Comparison of ENCODE assay signal across 8 cellular contexts in genomic region chr4:107718351-107718965, GRCh38. TPM values are rescaled to one million over a fixed set of nuclear protein-coding genes. Genes with fewer than 3 reads are reported as not detected.
DNase-seq lines count a peak whose midpoint lies in the region; ATAC-seq, FAIRE-seq and TF ChIP-seq lines count a peak whose summit lies in the region.

No MANE protein-coding gene starts in this region.

- no peaks in the 10 kb centered on the region for H3K27me3 ChIP-seq in ascending aorta

- no peaks in the 10 kb centered on the region for H3K9me3 Mint-ChIP-seq in T-cell

- no peak overlapping the region for H3K27ac Mint-ChIP-seq in T-cell

- H3K4me1 Mint-ChIP-seq in T-cell: peaks cover 33 to 43% (median 34%) of the 10 kb centered on the region in 3 donors

- DNase-seq in AG08395 (ENCODE audit: low spot score): peak; percentile 11
- DNase-seq in T-cell: no peak
- DNase-seq in kidney: no peak
- no peak for DNase-seq in iPS-NIHi11 (ENCODE audit: low spot score)
- no peak for DNase-seq in LoVo (ENCODE audit: low spot score)
- no peak for DNase-seq in ascending aorta (ENCODE audit: low spot score in 2 of 2)

- peaks cover 5 to 11% of the 10 kb centered on the region in 2 donors for H3K4me1 ChIP-seq in kidney (ENCODE audit: control insufficient read depth in 1 of 2, insufficient read depth in 1 of 2, low read depth in 1 of 2, low read length in 2 of 2)
- peaks cover 2 to 9% of the 10 kb centered on the region in 2 donors for H3K4me1 ChIP-seq in ascending aorta

- H3K9ac ChIP-seq in kidney (ENCODE audit: low read length in 2 of 2): no peak overlapping the region

- peak overlapping the region; percentile 90 to 95 (median 92) for H3K4me3 Mint-ChIP-seq in T-cell

- peak overlapping the region; percentile 66 to 85 for H3K4me3 ChIP-seq in kidney (ENCODE audit: low read length in 2 of 2)
- H3K4me3 ChIP-seq in ascending aorta: peak overlapping the region in 1 of 2 donors; percentile 85

- FAIRE-seq in kidney (lab: Jason Lieb, UNC): no peak

- peaks cover 13% of the 10 kb centered on the region for H3K36me3 Mint-ChIP-seq in T-cell

- H3K27me3 Mint-ChIP-seq in T-cell: no peaks in the 10 kb centered on the region

- H3K9me3 ChIP-seq in kidney (ENCODE audit: control insufficient read depth in 1 of 2, low read length in 2 of 2) (no peaks in the 10 kb centered on the region), ascending aorta (no peaks in the 10 kb centered on the region)

- peak; percentile 37 for ATAC-seq in GM18867 (IDR thresholded peaks at IDR 0.05; ENCODE audit: unreplicated experiment)
- peak; percentile 27 for ATAC-seq in HG03064 (IDR thresholded peaks at IDR 0.05; ENCODE audit: low read depth, unreplicated experiment)
- ATAC-seq in T-cell (replicated peaks in 1 of 4): no peak

- TF ChIP-seq CTCF in kidney (IDR thresholded peaks at IDR 0.05; ENCODE audit: borderline replicate concordance, extremely low read depth, insufficient read depth): no peak
- TF ChIP-seq CTCF in ascending aorta (IDR thresholded peaks at IDR 0.05): no peak

- intact Hi-C loops in kidney (cut with DNase I): no loop called here
- intact Hi-C loops in ascending aorta (cut with DNase I): no loop called here

- H3K36me3 ChIP-seq in kidney (ENCODE audit: control insufficient read depth in 1 of 2, insufficient read depth in 2 of 2, low read length in 2 of 2): no peaks in the 10 kb centered on the region
- no peaks in the 10 kb centered on the region for H3K36me3 ChIP-seq in ascending aorta

- H3K27ac ChIP-seq in kidney (ENCODE audit: low read depth in 2 of 2, low read length in 2 of 2): no peak overlapping the region
- H3K27ac ChIP-seq in ascending aorta: no peak overlapping the region

- POLR2A ChIA-PET in T-cell (lab: Charles Lee): no interaction called here

- CTCF ChIA-PET in T-cell (lab: Charles Lee): no interaction called here

RNA-seq across cellular contexts. Expression of gene PAPSS1, which starts 1.6 kb away (rescaled TPM):
- total RNA-seq in T-cell (10 to 100 TPM; 11.6 to 22.0 (median 15.7) TPM), kidney (47.7 TPM), ascending aorta (17.9 TPM)
- polyA plus RNA-seq in kidney (ENCODE audit: insufficient read depth, low read depth, low replicate concordance): 28.1 TPM

Comparison
In these comparisons a context has a peak if more than half of its experiments do, and no peak if none do; other contexts are left out.
1. ATAC-seq: peak in GM18867 (single experiment) and HG03064 (single experiment); none in T-cell (0 of 4).